10 cellular contexts compared by ENCODE assay signal in genomic region chr18:10142056-10142455, GRCh38.
"Had no signal": no experiment of that assay in that cellular context is flagged by ENCODE, and none has a peak within 500 bp of the region (broad histone marks: within the 10 kb centered on the region; RNA-seq: fewer than 3 reads in every experiment).

No MANE protein-coding gene starts in this region.

- H3K27ac ChIP-seq: foreskin keratinocyte had no signal

- H3K36me3 ChIP-seq: esophagus squamous epithelium had no signal

- FAIRE-seq: bronchial epithelial cell had no signal

- DNase-seq: activated CD4-positive, alpha-beta T cell treated with anti-CD3 and anti-CD28 coated beads, Interleukin-2, amount 50 U/mL, for 1 hour; activated CD4-positive, CD25-positive, alpha-beta regulatory T cell; activated effector memory CD4-positive, alpha-beta T cell treated with anti-CD3 and anti-CD28 coated beads, Interleukin-2, amount 50 U/mL, for 16 hours; esophagus squamous epithelium; foreskin keratinocyte; mammary epithelial cell; nephron progenitor cell; T-helper 2 cell had no signal

- H3K27me3 ChIP-seq: esophagus squamous epithelium had no signal

- H3K9me3 ChIP-seq: esophagus squamous epithelium had no signal

- H3K4me3 ChIP-seq: esophagus squamous epithelium, skin epidermis had no signal
